Comparison of ENCODE assay signal across 20 cellular contexts in genomic region chr13:102962430-102962829, GRCh38.
DNase-seq lines count a peak whose midpoint lies in the region; ATAC-seq and TF ChIP-seq lines count a peak whose summit lies in the region.
"Had no signal": no experiment of that assay in that cellular context is flagged by ENCODE, and none has a peak within 500 bp of the region (broad histone marks: within the 10 kb centered on the region; RNA-seq: fewer than 3 reads in every experiment).

No MANE protein-coding gene starts in this region.

- no peak overlapping the region for H3K4me3 Mint-ChIP-seq in T-cell
- no peak overlapping the region for H3K4me3 Mint-ChIP-seq in CD8-positive, alpha-beta T cell
- H3K4me3 Mint-ChIP-seq: CD14-positive monocyte; CD4-positive, alpha-beta memory T cell; HFFc6 had no signal

- H3K27ac Mint-ChIP-seq in T-cell, result no peak overlapping the region
- no peak overlapping the region for H3K27ac Mint-ChIP-seq in CD8-positive, alpha-beta T cell
- H3K27ac Mint-ChIP-seq: CD14-positive monocyte; CD4-positive, alpha-beta memory T cell; HFFc6 had no signal

- H3K36me3 Mint-ChIP-seq in T-cell, result no peaks in the 10 kb centered on the region
- no peaks in the 10 kb centered on the region for H3K36me3 Mint-ChIP-seq in CD8-positive, alpha-beta T cell
- H3K36me3 Mint-ChIP-seq: CD14-positive monocyte; CD4-positive, alpha-beta memory T cell had no signal

- no peaks in the 10 kb centered on the region for H3K9me3 ChIP-seq in CD8-positive, alpha-beta T cell (ENCODE audit: low read length)
- H3K9me3 ChIP-seq: BLaER1 had no signal

- no peak for TF ChIP-seq CTCF in CD8-positive, alpha-beta T cell (IDR thresholded peaks at IDR 0.05)

- peaks cover 6 to 20% of the 10 kb centered on the region in 2 donors for H3K27me3 Mint-ChIP-seq in T-cell
- peaks cover 16% of the 10 kb centered on the region for H3K27me3 Mint-ChIP-seq in CD8-positive, alpha-beta T cell (ENCODE audit: low read depth)

- DNase-seq in NCI-H526 treated with DMSO at 0.1 percent for 48 hours (lab: John Stamatoyannopoulos, UW), result no peak
- DNase-seq in T-cell, result no peak
- DNase-seq in CD8-positive, alpha-beta T cell, result no peak
- DNase-seq: 8988T; Calu3; CD4-positive, alpha-beta memory T cell; DMS79 treated with DMSO at 0.1 percent for 48 hours; GF-D8; GOT3; H7; HFFc6 had no signal

- no peaks in the 10 kb centered on the region for H3K27me3 ChIP-seq in CD8-positive, alpha-beta T cell (ENCODE audit: insufficient read depth, low read length)
- H3K27me3 ChIP-seq: BLaER1 had no signal

- H3K4me3 ChIP-seq in CD8-positive, alpha-beta T cell (ENCODE audit: low read depth, low read length), result no peak overlapping the region
- H3K4me3 ChIP-seq: BLaER1 had no signal

- ATAC-seq in GM18511 (IDR thresholded peaks at IDR 0.05; ENCODE audit: unreplicated experiment) (peak; percentile 47), GM19351 (IDR thresholded peaks at IDR 0.05; ENCODE audit: unreplicated experiment) (peak; percentile 46), HG02884 (IDR thresholded peaks at IDR 0.05; ENCODE audit: unreplicated experiment) (peak; percentile 61), HG03565 (IDR thresholded peaks at IDR 0.05; ENCODE audit: unreplicated experiment) (peak; percentile 52), GM21360 (IDR thresholded peaks at IDR 0.05; ENCODE audit: unreplicated experiment) (no peak), T-cell (replicated peaks in 1 of 4) (no peak)
- ATAC-seq in CD8-positive, alpha-beta T cell, result no peak
- ATAC-seq: HCT116 had no signal

- no peaks in the 10 kb centered on the region for H3K4me1 Mint-ChIP-seq in T-cell
- H3K4me1 Mint-ChIP-seq in CD8-positive, alpha-beta T cell (ENCODE audit: low read depth), result no peaks in the 10 kb centered on the region
- H3K4me1 Mint-ChIP-seq: CD14-positive monocyte; CD4-positive, alpha-beta memory T cell had no signal

- CTCF ChIA-PET in T-cell (lab: Charles Lee), result no interaction called here
- CTCF ChIA-PET in CD8-positive, alpha-beta T cell (lab: Charles Lee), result interaction anchor here (1.9 kb wide), 1 partner anchor 9 kb away, joined by 4 read pairs; no protein-coding TSS in a partner anchor

- no peaks in the 10 kb centered on the region for H3K4me1 ChIP-seq in CD8-positive, alpha-beta T cell (ENCODE audit: insufficient read depth, low read length)
- H3K4me1 ChIP-seq: BLaER1 had no signal

- intact Hi-C loops in CD8-positive, alpha-beta T cell (cut with DNase I, micrococcal nuclease), result no loop called here

- no peaks in the 10 kb centered on the region for H3K9me3 Mint-ChIP-seq in T-cell
- H3K9me3 Mint-ChIP-seq in CD8-positive, alpha-beta T cell, result no peaks in the 10 kb centered on the region
- H3K9me3 Mint-ChIP-seq: CD4-positive, alpha-beta memory T cell; HFFc6 had no signal

- H3K36me3 ChIP-seq in CD8-positive, alpha-beta T cell (ENCODE audit: insufficient read depth, low read length), result no peaks in the 10 kb centered on the region
- H3K36me3 ChIP-seq: BLaER1 had no signal

- no peak overlapping the region for H3K27ac ChIP-seq in CD8-positive, alpha-beta T cell (ENCODE audit: low read depth, low read length)
- H3K27ac ChIP-seq: BLaER1, KMS-11 had no signal

- POLR2A ChIA-PET in T-cell (lab: Charles Lee), result no interaction called here
- POLR2A ChIA-PET in CD8-positive, alpha-beta T cell (lab: Charles Lee), result interaction anchor here (0.8 kb wide), 1 partner anchor 301 kb away, joined by 6 read pairs; no protein-coding TSS in a partner anchor

Comparison
In these comparisons a context has a peak if more than half of its experiments do, and no peak if none do; other contexts are left out.
1. ATAC-seq: peak in GM18511 (single experiment), GM19351 (single experiment), HG02884 (single experiment) and HG03565 (single experiment); none in GM21360 (single experiment), T-cell (0 of 4) and CD8-positive, alpha-beta T cell (single experiment).